Comparison of ENCODE assay signal across 1 cellular context in the genomic region with DNA sequence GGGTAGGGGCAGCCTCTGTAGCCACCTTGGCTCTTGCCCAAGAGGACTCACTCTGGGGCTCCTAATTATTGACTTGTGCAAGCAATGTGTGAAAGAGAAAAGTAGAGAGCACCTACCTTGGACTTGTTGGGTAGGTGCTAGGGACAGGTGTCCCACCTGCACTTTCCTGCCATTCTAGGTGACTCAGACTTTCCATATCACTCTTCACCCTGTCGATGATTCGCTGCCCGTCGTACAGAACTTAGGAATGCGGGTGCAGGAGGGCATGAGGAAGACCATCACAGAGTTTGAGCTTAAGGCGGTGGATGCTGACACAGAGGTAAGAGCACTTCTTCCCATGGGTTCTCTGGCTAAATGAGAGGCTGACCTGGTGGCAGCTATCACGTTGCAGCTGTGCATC.
TF ChIP-seq lines count a peak whose summit lies in the region.

No MANE protein-coding gene starts in this region.

TF ChIP-seq in HepG2, 621 proteins besides CTCF, POLR2A, EP300 and RAD21 (continued from another document):
- TF ChIP-seq ZNF354B (CRISPR knock-in tag; IDR thresholded peaks at IDR 0.05), result no peak
- no peak for TF ChIP-seq ZNF317 (CRISPR knock-in tag; IDR thresholded peaks at IDR 0.05)
- no peak for TF ChIP-seq ESRRA (CRISPR knock-in tag; IDR thresholded peaks at IDR 0.05; ENCODE audit: low read depth)
- TF ChIP-seq NFE2L2 (IDR thresholded peaks at IDR 0.05; ENCODE audit: low read length), result no peak
- TF ChIP-seq ZNF788 (CRISPR knock-in tag; IDR thresholded peaks at IDR 0.05; ENCODE audit: borderline replicate concordance), result no peak
- no peak for TF ChIP-seq ZNF431 (CRISPR knock-in tag; IDR thresholded peaks at IDR 0.05; ENCODE audit: borderline replicate concordance, low read depth)
- TF ChIP-seq TCF12 (IDR thresholded peaks at IDR 0.05), result no peak
- TF ChIP-seq TCF12 (CRISPR knock-in tag; IDR thresholded peaks at IDR 0.05), result no peak
